ENCODE assay signal across 9 cellular contexts in the genomic region with DNA sequence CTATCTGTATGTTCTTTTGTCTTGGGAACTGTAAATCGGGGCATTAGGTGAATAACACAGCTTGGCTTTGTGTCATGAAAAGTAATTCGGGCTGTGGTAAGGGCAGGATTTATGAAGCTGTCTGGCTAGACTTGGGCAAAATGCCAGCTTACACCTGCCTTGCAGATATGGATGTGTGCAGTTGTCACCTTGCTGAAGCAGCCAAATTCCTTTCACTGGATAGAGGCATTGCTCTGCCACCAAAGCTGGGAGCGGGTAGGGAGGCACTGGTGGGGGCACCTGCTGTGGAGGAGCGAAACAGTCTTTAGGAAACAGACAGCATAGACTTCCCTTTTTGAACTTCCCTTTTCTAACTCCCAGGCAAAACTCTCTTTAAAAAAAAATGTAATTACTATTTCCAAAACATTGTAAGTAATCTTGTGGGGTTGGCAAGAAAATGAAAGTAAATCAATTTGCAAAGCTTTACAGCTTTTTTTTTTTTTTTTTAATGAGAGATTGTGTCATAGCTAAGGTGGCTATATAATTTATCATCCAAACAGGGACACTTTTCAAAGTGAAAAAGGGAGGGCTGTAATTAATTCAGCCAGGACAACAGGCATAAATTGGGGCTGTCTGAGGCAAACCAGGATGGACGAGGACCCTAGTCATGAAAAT.
DNase-seq lines count a peak whose midpoint lies in the region; ATAC-seq, FAIRE-seq and TF ChIP-seq lines count a peak whose summit lies in the region.
"Had no signal": no experiment of that assay in that cellular context is flagged by ENCODE, and none has a peak within 500 bp of the region (broad histone marks: within the 10 kb centered on the region; RNA-seq: fewer than 3 reads in every experiment).

No MANE protein-coding gene starts in this region.

- no peaks in the 10 kb centered on the region for H3K9me3 ChIP-seq in trophoblast cell (ENCODE audit: insufficient read depth, low read depth, low read length)

- H3K4me1 ChIP-seq in trophoblast cell (ENCODE audit: control insufficient read depth in 1 of 2, insufficient read depth in 2 of 2, low read length in 2 of 2): no peaks in the 10 kb centered on the region

- H3K27ac ChIP-seq in trophoblast cell (ENCODE audit: low read depth, low read length): no peak overlapping the region

- no peaks in the 10 kb centered on the region for H3K79me2 ChIP-seq in trophoblast cell (ENCODE audit: control insufficient read depth, insufficient read depth, low read length, poor library complexity)

- H3K9ac ChIP-seq in trophoblast cell (ENCODE audit: low read length): no peak overlapping the region

- no peaks in the 10 kb centered on the region for H3K27me3 ChIP-seq in trophoblast cell (ENCODE audit: insufficient read depth, low read length)

- DNase-seq in NCI-H446 treated with DMSO at 0.1 percent for 48 hours (lab: John Stamatoyannopoulos, UW) (peak; percentile 11), NCI-H446 (lab: John Stamatoyannopoulos, UW) (no peak), NCI-H226 (peak; percentile 12), MCF 10A (ENCODE audit: unreplicated experiment) (peak; percentile 59), pons (ENCODE audit: low spot score) (peak; percentile 69), trophoblast cell (no peak), RCC 7860 (ENCODE audit: low spot score) (no peak)

- H3K18ac ChIP-seq in trophoblast cell (ENCODE audit: low read length): no peak overlapping the region

- H3K27me3 Mint-ChIP-seq in MCF 10A (ENCODE audit: insufficient read depth, unreplicated experiment): no peaks in the 10 kb centered on the region

- peaks cover 25% of the 10 kb centered on the region for H3K4me1 Mint-ChIP-seq in MCF 10A (ENCODE audit: insufficient read depth, unreplicated experiment)

- no peak overlapping the region for H2AFZ ChIP-seq in trophoblast cell (ENCODE audit: insufficient read depth, low read length, poor library complexity)

- no peak overlapping the region for H2BK120ac ChIP-seq in trophoblast cell (ENCODE audit: insufficient read depth, low read length, poor library complexity)

- WGBS in trophoblast cell (ENCODE audit: extremely low coverage, insufficient coverage, insufficient read length): no CpG with 5 or more reads among the region's 5 CpGs

- no peaks in the 10 kb centered on the region for H3K36me3 Mint-ChIP-seq in MCF 10A (ENCODE audit: insufficient read depth, unreplicated experiment)

- FAIRE-seq in RCC 7860 (lab: Jason Lieb, UNC): no peak

- no peak for TF ChIP-seq CTCF in MCF 10A (IDR thresholded peaks at IDR 0.05; ENCODE audit: unreplicated experiment)

- intact Hi-C loops in MCF 10A (cut with micrococcal nuclease): loop anchor here (5.0 kb wide), 1 partner anchor 45 kb away; no protein-coding TSS in a partner anchor

- peak; percentile 68 for ATAC-seq in HG03175 (IDR thresholded peaks at IDR 0.05; ENCODE audit: unreplicated experiment)

- no peak overlapping the region for H3K14ac ChIP-seq in trophoblast cell (ENCODE audit: low read length)

- no peaks in the 10 kb centered on the region for H3K36me3 ChIP-seq in trophoblast cell (ENCODE audit: control insufficient read depth in 1 of 2, insufficient read depth in 2 of 2, low read length in 2 of 2)

- H3K27ac Mint-ChIP-seq in MCF 10A (ENCODE audit: low read depth, unreplicated experiment): no peak overlapping the region
- H3K27ac Mint-ChIP-seq: T-helper 1 cell treated with Interleukin-12 subunit alpha and Interleukin-12 subunit beta and Interleukin-4 antibody, amounts not matched to agents 30 μg/mL and 1 μg/mL, for 36 hours had no signal

- H3K4ac ChIP-seq in trophoblast cell (ENCODE audit: low read depth, low read length): no peak overlapping the region

- POLR2A ChIA-PET in MCF 10A (lab: Yijun Ruan, JAX): interaction anchor here (0.6 to 0.9 kb wide), 4 partner anchors 22 to 647 kb away, joined by 3 read pairs; no protein-coding TSS in a partner anchor

- no peak overlapping the region for H3K23ac ChIP-seq in trophoblast cell (ENCODE audit: low read length)

- H3K4me3 Mint-ChIP-seq in MCF 10A (ENCODE audit: unreplicated experiment): peak overlapping the region; percentile 35
- H3K4me3 Mint-ChIP-seq: T-helper 1 cell treated with Interleukin-12 subunit alpha and Interleukin-12 subunit beta and Interleukin-4 antibody, amounts not matched to agents 30 μg/mL and 1 μg/mL, for 36 hours had no signal

- no TSS peak for BruUV-seq in MCF 10A (replicated peaks; lab: Mats Ljungman, UMichigan)

- no peak overlapping the region for H3K4me3 ChIP-seq in trophoblast cell (ENCODE audit: low read depth, low read length)

- H2BK5ac ChIP-seq in trophoblast cell (ENCODE audit: low read depth, low read length, poor library complexity): no peak overlapping the region

- H3K9me3 Mint-ChIP-seq in MCF 10A (ENCODE audit: unreplicated experiment): no peaks in the 10 kb centered on the region

- no peak overlapping the region for H2AK5ac ChIP-seq in trophoblast cell (ENCODE audit: low read length)

- CTCF ChIA-PET in MCF 10A (lab: Yijun Ruan, JAX): interaction anchor here (0.5 to 1.1 kb wide), 2 partner anchors 37 to 689 kb away, joined by 3 read pairs; no protein-coding TSS in a partner anchor

- no peaks in the 10 kb centered on the region for H3K79me1 ChIP-seq in trophoblast cell (ENCODE audit: low read length)

- no peak overlapping the region for H2BK12ac ChIP-seq in trophoblast cell (ENCODE audit: low read length)

- no peak overlapping the region for H4K12ac ChIP-seq in trophoblast cell (ENCODE audit: low read depth, low read length)

- no peak overlapping the region for H3K4me2 ChIP-seq in trophoblast cell (ENCODE audit: low read length)

- no peak overlapping the region for H4K91ac ChIP-seq in trophoblast cell (ENCODE audit: low read depth, low read length)

- no peak overlapping the region for H4K8ac ChIP-seq in trophoblast cell (ENCODE audit: low read depth, low read length)

Comparison
In these comparisons a context has a peak if more than half of its experiments do, and no peak if none do; other contexts are left out.
1. DNase-seq: peak in NCI-H446 treated with DMSO at 0.1 percent for 48 hours (single experiment), NCI-H226 (single experiment), MCF 10A (single experiment) and pons (single experiment); none in NCI-H446 (0 of 2), trophoblast cell (0 of 2) and RCC 7860 (single experiment).